Comparison of ENCODE assay signal across 1 cellular context in the genomic region with DNA sequence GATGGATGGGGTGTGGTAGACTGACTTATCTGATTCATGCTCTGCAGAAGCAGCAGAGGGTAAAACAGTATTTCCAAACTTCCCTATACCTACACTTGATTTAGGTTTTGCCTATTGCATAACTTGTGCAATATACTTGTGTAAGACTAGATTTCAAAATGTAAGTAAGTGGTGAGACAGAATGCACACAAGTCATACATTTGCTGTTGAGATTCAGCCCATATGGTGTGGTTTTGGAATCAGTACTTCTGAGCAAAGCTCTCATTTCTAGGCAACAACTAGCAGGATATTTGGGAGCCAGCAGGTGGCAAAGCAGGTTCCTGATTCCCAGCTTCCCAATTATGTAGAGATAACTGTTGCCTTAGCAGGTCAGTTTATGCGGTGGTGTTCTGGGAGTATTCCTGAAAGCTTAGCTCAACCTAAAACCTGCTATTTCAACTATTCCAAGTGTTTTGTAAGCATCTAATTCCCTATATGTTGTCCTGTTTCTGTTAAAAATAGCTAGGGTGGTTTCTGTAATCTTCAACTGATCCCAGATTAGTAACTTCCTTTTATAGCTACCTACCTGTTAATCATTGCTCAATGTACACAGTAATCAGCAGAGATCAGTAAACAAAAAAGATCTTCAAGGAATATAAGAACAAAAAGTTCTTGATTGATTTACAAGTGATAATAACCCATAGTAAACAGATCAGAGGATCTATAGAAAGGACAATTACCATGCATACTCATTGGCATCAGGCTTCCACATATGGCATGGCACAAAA.
A peak's percentile ranks its signal among the peaks of the same experiment; 100 is the strongest.
TF ChIP-seq lines count a peak whose summit lies in the region.

No MANE protein-coding gene starts in this region.

TF ChIP-seq in HepG2, 621 proteins besides CTCF, POLR2A, EP300 and RAD21 (continued from another document and continues in another):
- TF ChIP-seq HNF4G (IDR thresholded peaks at IDR 0.05; ENCODE audit: borderline replicate concordance, low read depth, low read length) (no peak), HNF4G (CRISPR knock-in tag; IDR thresholded peaks at IDR 0.05; ENCODE audit: borderline replicate concordance, low read depth) (no peak), EZH2 (conservative IDR thresholded peaks at IDR 0.05; ENCODE audit: low read depth, low read length) (no peak), CHCHD3 (CRISPR knock-in tag; IDR thresholded peaks at IDR 0.05) (no peak), HOXD1 (CRISPR knock-in tag; IDR thresholded peaks at IDR 0.05) (no peak), CC2D1A (CRISPR knock-in tag; IDR thresholded peaks at IDR 0.05) (no peak), ZNF441 (CRISPR knock-in tag; IDR thresholded peaks at IDR 0.05; ENCODE audit: borderline replicate concordance) (no peak), HNRNPL (IDR thresholded peaks at IDR 0.05; ENCODE audit: low read depth, low read length) (no peak), PTBP1 (IDR thresholded peaks at IDR 0.05; ENCODE audit: low read depth, low read length, poor library complexity, severe bottlenecking) (no peak), ZNF282 (IDR thresholded peaks at IDR 0.05; ENCODE audit: partially characterized antibody) (no peak), ZNF292 (CRISPR knock-in tag; IDR thresholded peaks at IDR 0.05; ENCODE audit: borderline replicate concordance, low read depth) (no peak), GLI4 (CRISPR knock-in tag; IDR thresholded peaks at IDR 0.05; ENCODE audit: borderline replicate concordance) (no peak), TBL1XR1 (IDR thresholded peaks at IDR 0.05; ENCODE audit: borderline replicate concordance, low read length, partially characterized antibody) (no peak), ZNF614 (CRISPR knock-in tag; IDR thresholded peaks at IDR 0.05; ENCODE audit: borderline replicate concordance) (no peak), RFXANK (CRISPR knock-in tag; IDR thresholded peaks at IDR 0.05) (no peak), NFIC (IDR thresholded peaks at IDR 0.05; ENCODE audit: low read length) (no peak), HDAC1 (CRISPR knock-in tag; IDR thresholded peaks at IDR 0.05) (no peak), POLR2G (IDR thresholded peaks at IDR 0.05; ENCODE audit: low read depth, low read length) (no peak), ZNF773 (CRISPR knock-in tag; IDR thresholded peaks at IDR 0.05; ENCODE audit: borderline replicate concordance) (no peak), MIER3 (CRISPR knock-in tag; IDR thresholded peaks at IDR 0.05; ENCODE audit: borderline replicate concordance) (no peak), FOXJ3 (CRISPR knock-in tag; IDR thresholded peaks at IDR 0.05; ENCODE audit: borderline replicate concordance) (0 out of 2 replicates have a peak, but pooled peaks have one; percentile 17), RXRA (CRISPR knock-in tag; IDR thresholded peaks at IDR 0.05) (no peak), YY1 (IDR thresholded peaks at IDR 0.05; ENCODE audit: insufficient read depth, insufficient replicate concordance, low read depth, low read length) (no peak), ZNF160 (CRISPR knock-in tag; IDR thresholded peaks at IDR 0.05) (no peak), SMYD3 (CRISPR knock-in tag; IDR thresholded peaks at IDR 0.05) (0 out of 2 replicates have a peak, but pooled peaks have one; percentile 50), CEBPB (IDR thresholded peaks at IDR 0.05; ENCODE audit: borderline replicate concordance, low read depth, low read length) (peak; percentile 81), HNRNPK (IDR thresholded peaks at IDR 0.05; ENCODE audit: low read depth, low read length, poor library complexity, severe bottlenecking) (no peak), RORA (CRISPR knock-in tag; IDR thresholded peaks at IDR 0.05) (no peak), NR2F1 (CRISPR knock-in tag; IDR thresholded peaks at IDR 0.05) (no peak), ZFY (CRISPR knock-in tag; IDR thresholded peaks at IDR 0.05) (no peak), SMC3 (IDR thresholded peaks at IDR 0.05; ENCODE audit: low read length) (peak; percentile 91), ZNF124 (CRISPR knock-in tag; IDR thresholded peaks at IDR 0.05) (no peak), STAG1 (CRISPR knock-in tag; IDR thresholded peaks at IDR 0.05) (peak; percentile 85), ELF4 (CRISPR knock-in tag; IDR thresholded peaks at IDR 0.05; ENCODE audit: borderline replicate concordance) (no peak), PAF1 (CRISPR knock-in tag; IDR thresholded peaks at IDR 0.05) (no peak), SAFB2 (CRISPR knock-in tag; IDR thresholded peaks at IDR 0.05; ENCODE audit: borderline replicate concordance, low read depth) (no peak)
- TF ChIP-seq, protein P1, sequence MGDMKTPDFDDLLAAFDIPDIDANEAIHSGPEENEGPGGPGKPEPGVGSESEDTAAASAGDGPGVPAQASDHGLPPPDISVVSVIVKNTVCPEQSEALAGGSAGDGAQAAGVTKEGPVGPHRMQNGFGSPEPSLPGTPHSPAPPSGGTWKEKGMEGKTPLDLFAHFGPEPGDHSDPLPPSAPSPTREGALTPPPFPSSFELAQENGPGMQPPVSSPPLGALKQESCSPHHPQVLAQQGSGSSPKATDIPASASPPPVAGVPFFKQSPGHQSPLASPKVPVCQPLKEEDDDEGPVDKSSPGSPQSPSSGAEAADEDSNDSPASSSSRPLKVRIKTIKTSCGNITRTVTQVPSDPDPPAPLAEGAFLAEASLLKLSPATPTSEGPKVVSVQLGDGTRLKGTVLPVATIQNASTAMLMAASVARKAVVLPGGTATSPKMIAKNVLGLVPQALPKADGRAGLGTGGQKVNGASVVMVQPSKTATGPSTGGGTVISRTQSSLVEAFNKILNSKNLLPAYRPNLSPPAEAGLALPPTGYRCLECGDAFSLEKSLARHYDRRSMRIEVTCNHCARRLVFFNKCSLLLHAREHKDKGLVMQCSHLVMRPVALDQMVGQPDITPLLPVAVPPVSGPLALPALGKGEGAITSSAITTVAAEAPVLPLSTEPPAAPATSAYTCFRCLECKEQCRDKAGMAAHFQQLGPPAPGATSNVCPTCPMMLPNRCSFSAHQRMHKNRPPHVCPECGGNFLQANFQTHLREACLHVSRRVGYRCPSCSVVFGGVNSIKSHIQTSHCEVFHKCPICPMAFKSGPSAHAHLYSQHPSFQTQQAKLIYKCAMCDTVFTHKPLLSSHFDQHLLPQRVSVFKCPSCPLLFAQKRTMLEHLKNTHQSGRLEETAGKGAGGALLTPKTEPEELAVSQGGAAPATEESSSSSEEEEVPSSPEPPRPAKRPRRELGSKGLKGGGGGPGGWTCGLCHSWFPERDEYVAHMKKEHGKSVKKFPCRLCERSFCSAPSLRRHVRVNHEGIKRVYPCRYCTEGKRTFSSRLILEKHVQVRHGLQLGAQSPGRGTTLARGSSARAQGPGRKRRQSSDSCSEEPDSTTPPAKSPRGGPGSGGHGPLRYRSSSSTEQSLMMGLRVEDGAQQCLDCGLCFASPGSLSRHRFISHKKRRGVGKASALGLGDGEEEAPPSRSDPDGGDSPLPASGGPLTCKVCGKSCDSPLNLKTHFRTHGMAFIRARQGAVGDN (CRISPR knock-in tag; IDR thresholded peaks at IDR 0.05), result no peak
- TF ChIP-seq, protein P2, sequence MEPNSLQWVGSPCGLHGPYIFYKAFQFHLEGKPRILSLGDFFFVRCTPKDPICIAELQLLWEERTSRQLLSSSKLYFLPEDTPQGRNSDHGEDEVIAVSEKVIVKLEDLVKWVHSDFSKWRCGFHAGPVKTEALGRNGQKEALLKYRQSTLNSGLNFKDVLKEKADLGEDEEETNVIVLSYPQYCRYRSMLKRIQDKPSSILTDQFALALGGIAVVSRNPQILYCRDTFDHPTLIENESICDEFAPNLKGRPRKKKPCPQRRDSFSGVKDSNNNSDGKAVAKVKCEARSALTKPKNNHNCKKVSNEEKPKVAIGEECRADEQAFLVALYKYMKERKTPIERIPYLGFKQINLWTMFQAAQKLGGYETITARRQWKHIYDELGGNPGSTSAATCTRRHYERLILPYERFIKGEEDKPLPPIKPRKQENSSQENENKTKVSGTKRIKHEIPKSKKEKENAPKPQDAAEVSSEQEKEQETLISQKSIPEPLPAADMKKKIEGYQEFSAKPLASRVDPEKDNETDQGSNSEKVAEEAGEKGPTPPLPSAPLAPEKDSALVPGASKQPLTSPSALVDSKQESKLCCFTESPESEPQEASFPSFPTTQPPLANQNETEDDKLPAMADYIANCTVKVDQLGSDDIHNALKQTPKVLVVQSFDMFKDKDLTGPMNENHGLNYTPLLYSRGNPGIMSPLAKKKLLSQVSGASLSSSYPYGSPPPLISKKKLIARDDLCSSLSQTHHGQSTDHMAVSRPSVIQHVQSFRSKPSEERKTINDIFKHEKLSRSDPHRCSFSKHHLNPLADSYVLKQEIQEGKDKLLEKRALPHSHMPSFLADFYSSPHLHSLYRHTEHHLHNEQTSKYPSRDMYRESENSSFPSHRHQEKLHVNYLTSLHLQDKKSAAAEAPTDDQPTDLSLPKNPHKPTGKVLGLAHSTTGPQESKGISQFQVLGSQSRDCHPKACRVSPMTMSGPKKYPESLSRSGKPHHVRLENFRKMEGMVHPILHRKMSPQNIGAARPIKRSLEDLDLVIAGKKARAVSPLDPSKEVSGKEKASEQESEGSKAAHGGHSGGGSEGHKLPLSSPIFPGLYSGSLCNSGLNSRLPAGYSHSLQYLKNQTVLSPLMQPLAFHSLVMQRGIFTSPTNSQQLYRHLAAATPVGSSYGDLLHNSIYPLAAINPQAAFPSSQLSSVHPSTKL (CRISPR knock-in tag; IDR thresholded peaks at IDR 0.05), result no peak
- TF ChIP-seq, protein P3, sequence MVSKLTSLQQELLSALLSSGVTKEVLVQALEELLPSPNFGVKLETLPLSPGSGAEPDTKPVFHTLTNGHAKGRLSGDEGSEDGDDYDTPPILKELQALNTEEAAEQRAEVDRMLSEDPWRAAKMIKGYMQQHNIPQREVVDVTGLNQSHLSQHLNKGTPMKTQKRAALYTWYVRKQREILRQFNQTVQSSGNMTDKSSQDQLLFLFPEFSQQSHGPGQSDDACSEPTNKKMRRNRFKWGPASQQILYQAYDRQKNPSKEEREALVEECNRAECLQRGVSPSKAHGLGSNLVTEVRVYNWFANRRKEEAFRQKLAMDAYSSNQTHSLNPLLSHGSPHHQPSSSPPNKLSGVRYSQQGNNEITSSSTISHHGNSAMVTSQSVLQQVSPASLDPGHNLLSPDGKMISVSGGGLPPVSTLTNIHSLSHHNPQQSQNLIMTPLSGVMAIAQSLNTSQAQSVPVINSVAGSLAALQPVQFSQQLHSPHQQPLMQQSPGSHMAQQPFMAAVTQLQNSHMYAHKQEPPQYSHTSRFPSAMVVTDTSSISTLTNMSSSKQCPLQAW (CRISPR knock-in tag; IDR thresholded peaks at IDR 0.05), result no peak
- TF ChIP-seq, protein P4, sequence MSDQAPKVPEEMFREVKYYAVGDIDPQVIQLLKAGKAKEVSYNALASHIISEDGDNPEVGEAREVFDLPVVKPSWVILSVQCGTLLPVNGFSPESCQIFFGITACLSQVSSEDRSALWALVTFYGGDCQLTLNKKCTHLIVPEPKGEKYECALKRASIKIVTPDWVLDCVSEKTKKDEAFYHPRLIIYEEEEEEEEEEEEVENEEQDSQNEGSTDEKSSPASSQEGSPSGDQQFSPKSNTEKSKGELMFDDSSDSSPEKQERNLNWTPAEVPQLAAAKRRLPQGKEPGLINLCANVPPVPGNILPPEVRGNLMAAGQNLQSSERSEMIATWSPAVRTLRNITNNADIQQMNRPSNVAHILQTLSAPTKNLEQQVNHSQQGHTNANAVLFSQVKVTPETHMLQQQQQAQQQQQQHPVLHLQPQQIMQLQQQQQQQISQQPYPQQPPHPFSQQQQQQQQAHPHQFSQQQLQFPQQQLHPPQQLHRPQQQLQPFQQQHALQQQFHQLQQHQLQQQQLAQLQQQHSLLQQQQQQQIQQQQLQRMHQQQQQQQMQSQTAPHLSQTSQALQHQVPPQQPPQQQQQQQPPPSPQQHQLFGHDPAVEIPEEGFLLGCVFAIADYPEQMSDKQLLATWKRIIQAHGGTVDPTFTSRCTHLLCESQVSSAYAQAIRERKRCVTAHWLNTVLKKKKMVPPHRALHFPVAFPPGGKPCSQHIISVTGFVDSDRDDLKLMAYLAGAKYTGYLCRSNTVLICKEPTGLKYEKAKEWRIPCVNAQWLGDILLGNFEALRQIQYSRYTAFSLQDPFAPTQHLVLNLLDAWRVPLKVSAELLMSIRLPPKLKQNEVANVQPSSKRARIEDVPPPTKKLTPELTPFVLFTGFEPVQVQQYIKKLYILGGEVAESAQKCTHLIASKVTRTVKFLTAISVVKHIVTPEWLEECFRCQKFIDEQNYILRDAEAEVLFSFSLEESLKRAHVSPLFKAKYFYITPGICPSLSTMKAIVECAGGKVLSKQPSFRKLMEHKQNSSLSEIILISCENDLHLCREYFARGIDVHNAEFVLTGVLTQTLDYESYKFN (CRISPR knock-in tag; conservative IDR thresholded peaks at IDR 0.05), result 0 out of 2 replicates have a peak, but pooled peaks have one; percentile 22
- TF ChIP-seq, protein P5, sequence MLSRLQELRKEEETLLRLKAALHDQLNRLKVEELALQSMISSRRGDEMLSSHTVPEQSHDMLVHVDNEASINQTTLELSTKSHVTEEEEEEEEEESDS (CRISPR knock-in tag; IDR thresholded peaks at IDR 0.05; ENCODE audit: borderline replicate concordance), result no peak
- TF ChIP-seq, protein P6, sequence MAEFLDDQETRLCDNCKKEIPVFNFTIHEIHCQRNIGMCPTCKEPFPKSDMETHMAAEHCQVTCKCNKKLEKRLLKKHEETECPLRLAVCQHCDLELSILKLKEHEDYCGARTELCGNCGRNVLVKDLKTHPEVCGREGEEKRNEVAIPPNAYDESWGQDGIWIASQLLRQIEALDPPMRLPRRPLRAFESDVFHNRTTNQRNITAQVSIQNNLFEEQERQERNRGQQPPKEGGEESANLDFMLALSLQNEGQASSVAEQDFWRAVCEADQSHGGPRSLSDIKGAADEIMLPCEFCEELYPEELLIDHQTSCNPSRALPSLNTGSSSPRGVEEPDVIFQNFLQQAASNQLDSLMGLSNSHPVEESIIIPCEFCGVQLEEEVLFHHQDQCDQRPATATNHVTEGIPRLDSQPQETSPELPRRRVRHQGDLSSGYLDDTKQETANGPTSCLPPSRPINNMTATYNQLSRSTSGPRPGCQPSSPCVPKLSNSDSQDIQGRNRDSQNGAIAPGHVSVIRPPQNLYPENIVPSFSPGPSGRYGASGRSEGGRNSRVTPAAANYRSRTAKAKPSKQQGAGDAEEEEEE (CRISPR knock-in tag; IDR thresholded peaks at IDR 0.05; ENCODE audit: borderline replicate concordance), result no peak
- TF ChIP-seq, protein P7, sequence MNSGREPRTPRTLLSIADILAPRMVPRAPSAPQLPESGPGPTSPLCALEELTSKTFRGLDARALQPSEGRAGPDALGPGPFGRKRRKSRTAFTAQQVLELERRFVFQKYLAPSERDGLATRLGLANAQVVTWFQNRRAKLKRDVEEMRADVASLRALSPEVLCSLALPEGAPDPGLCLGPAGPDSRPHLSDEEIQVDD (CRISPR knock-in tag; IDR thresholded peaks at IDR 0.05; ENCODE audit: borderline replicate concordance), result no peak
- TF ChIP-seq, protein P8, sequence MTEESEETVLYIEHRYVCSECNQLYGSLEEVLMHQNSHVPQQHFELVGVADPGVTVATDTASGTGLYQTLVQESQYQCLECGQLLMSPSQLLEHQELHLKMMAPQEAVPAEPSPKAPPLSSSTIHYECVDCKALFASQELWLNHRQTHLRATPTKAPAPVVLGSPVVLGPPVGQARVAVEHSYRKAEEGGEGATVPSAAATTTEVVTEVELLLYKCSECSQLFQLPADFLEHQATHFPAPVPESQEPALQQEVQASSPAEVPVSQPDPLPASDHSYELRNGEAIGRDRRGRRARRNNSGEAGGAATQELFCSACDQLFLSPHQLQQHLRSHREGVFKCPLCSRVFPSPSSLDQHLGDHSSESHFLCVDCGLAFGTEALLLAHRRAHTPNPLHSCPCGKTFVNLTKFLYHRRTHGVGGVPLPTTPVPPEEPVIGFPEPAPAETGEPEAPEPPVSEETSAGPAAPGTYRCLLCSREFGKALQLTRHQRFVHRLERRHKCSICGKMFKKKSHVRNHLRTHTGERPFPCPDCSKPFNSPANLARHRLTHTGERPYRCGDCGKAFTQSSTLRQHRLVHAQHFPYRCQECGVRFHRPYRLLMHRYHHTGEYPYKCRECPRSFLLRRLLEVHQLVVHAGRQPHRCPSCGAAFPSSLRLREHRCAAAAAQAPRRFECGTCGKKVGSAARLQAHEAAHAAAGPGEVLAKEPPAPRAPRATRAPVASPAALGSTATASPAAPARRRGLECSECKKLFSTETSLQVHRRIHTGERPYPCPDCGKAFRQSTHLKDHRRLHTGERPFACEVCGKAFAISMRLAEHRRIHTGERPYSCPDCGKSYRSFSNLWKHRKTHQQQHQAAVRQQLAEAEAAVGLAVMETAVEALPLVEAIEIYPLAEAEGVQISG (CRISPR knock-in tag; IDR thresholded peaks at IDR 0.05), result no peak
